ENCODE assay signal across 8 cellular contexts in the genomic region with DNA sequence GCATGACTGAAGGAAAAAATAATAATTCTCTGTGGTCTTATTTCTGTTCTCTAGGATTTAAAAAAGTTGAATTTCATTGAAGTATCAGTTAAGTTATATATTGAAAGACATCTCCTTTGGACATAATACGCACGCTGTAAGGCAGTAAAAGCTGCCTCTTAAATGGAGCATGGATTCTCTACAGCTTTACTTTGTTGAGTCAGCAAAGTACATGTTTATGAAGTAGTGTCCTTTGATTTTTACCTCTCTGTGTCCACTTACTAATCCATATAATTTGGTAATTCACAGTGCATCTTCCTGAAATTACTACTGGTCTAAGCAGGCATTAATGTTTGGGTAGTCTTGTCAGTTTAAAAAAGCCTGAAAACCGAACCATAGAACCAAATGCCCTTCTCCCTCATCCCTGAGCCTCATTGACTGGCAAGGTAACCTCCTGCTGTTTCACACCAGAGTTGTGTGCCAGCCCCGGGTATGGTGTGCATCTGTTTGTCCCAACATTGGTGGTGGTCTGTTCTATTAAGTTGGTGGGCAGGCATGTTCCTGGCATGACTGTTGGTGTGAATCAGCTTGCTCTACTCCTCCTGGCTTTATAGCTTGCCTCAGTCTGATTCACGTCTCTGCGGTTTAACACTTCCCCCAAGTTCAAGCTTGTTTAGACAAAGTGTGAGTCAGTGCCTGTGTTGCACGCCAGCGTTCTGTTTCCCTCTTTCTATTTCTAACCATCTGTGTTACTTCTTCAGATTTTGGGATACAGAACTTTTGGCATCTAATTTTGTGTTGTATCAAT.
DNase-seq lines count a peak whose midpoint lies in the region; ATAC-seq lines count a peak whose summit lies in the region.

No MANE protein-coding gene starts in this region.

- peak overlapping the region in 1 of 2 donors; percentile 94 for H3K27ac Mint-ChIP-seq in T-cell

- ATAC-seq in HG02610 (IDR thresholded peaks at IDR 0.05; ENCODE audit: unreplicated experiment) (peak; percentile 84), T-cell (replicated peaks in 1 of 4) (peak; percentile 92 to 96 (median 94)), GM21360 (IDR thresholded peaks at IDR 0.05; ENCODE audit: unreplicated experiment) (no peak)

- peaks cover 54 to 63% (median 55%) of the 10 kb centered on the region in 3 donors for H3K4me1 Mint-ChIP-seq in T-cell

- H3K9me3 Mint-ChIP-seq in T-cell = peaks cover 0 to 6% (median 3%) of the 10 kb centered on the region in 3 donors

- DNase-seq in AG20443 (ENCODE audit: low spot score) (peak; percentile 91), T-cell (peak; percentile 28 to 76 (median 54)), hepatic stellate cell (ENCODE audit: low spot score) (peak; percentile 83), NCI-H82 (lab: John Stamatoyannopoulos, UW) (no peak)
- DNase-seq in stimulated activated CD4-positive, alpha-beta T cell treated with anti-CD3 and anti-CD28 coated beads, Interleukin-12 subunit alpha, Interleukin-12 subunit beta, amount 100 ng/mL, for 24 hours (ENCODE audit: low read depth in 2 of 2) = peak; percentile 44 to 55

- H3K27me3 Mint-ChIP-seq in T-cell = no peaks in the 10 kb centered on the region

- H3K27ac ChIP-seq in adipose tissue (ENCODE audit: low read depth, low read length) = peak overlapping the region; percentile 42

- CTCF ChIA-PET in T-cell (lab: Charles Lee) = interaction anchor here in 1 of 2 donors (0.6 to 2.7 kb wide), 8 partner anchors 12 to 265 kb away, joined by 3 to 11 read pairs (median 4); no protein-coding TSS in a partner anchor

- 53 to 74% (median 53%) methylated on average over 8 of the region's 8 CpGs for WGBS in adipose tissue, 3 donors

- peaks cover 46% of the 10 kb centered on the region for H3K36me3 Mint-ChIP-seq in T-cell

- POLR2A ChIA-PET in T-cell (lab: Charles Lee) = interaction anchor here (0.6 to 0.7 kb wide), 2 partner anchors 123 to 625 kb away, joined by 3 read pairs; no protein-coding TSS in a partner anchor

- peak overlapping the region; percentile 63 to 71 (median 66) for H3K4me3 Mint-ChIP-seq in T-cell
